ENCODE assay signal across 18 cellular contexts in the genomic region with DNA sequence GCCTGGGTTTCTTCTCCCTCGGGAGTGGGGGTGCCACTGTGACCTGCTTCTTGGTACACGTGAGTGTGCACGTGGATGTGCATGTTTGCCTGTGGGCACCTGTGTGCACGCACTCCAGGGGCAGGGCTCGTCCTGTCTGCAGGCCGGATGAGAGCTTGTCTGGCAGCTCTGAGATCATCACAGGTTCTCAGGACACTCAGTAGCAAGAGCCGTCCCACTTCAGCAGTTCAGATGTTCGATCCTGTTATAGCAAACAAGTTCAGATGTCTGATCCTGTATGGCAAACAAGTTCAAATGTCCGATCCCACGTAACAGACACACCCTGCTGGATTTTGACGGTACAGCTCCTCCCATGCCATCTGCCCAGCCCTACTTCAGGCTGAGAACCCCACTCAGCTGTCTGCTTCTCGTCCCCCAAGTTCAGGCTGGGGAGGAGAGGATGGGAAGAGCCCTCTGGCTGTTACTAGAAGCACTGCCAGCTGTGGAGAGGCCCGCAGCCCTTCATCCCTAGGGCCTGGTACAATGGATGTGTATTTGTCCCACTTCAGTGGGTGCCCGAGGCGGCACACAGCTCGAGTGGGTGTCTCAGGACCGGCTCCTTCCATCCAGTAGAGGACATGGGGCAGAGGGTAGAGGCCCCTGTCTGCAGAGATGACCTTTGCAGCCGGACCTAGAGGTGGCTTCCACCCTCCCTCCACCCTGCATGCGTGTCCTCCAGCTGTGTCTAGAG.
DNase-seq lines count a peak whose midpoint lies in the region; ATAC-seq and TF ChIP-seq lines count a peak whose summit lies in the region.
"Had no signal": no experiment of that assay in that cellular context is flagged by ENCODE, and none has a peak within 500 bp of the region (broad histone marks: within the 10 kb centered on the region; RNA-seq: fewer than 3 reads in every experiment).

No MANE protein-coding gene starts in this region.

- H3K27ac ChIP-seq in substantia nigra (ENCODE audit: low read depth, low read length, poor library complexity, severe bottlenecking): peak overlapping the region; percentile 92
- H3K27ac ChIP-seq: GM23248, left lung, testis had no signal

- TF ChIP-seq CTCF in NB4 (IDR thresholded peaks at IDR 0.05; ENCODE audit: low read depth, low read length): peak; percentile 7

- TF ChIP-seq POLR2A in NB4 (IDR thresholded peaks at IDR 0.05; ENCODE audit: extremely low read depth, insufficient read length): no peak

- no peak overlapping the region for H3K4me3 ChIP-seq in NB4 (ENCODE audit: low read depth, low read length)
- H3K4me3 ChIP-seq: GM23248, left lung, testis had no signal

- no peak for ATAC-seq in HG02938 (IDR thresholded peaks at IDR 0.05; ENCODE audit: unreplicated experiment)
- ATAC-seq: left lung had no signal

- DNase-seq in NB4 (ENCODE audit: low read depth): peak; percentile 46
- peak; percentile 11 for DNase-seq in NCI-H69 (lab: John Stamatoyannopoulos, UW)
- peak; percentile 79 for DNase-seq in globus pallidus (ENCODE audit: low spot score)
- peak in 35 of 49 donors; percentile 8 to 65 (median 34) for DNase-seq in substantia nigra (lab: John Stamatoyannopoulos, UW)
- DNase-seq in NCI-H1105 (lab: John Stamatoyannopoulos, UW): no peak
- DNase-seq in activated T-cell treated with anti-CD3 and anti-CD28 coated beads, Interleukin-2, amount 50 U/mL, for 1 hour: no peak
- DNase-seq: activated CD4-positive, alpha-beta T cell treated with anti-CD3 and anti-CD28 coated beads, Interleukin-2, amount 10 ng/mL, durations not matched to agents 7 days and 5 days; activated naive CD4-positive, alpha-beta T cell; aorta; BE2C; GM23248; KBM-7; NCI-H1417; NCI-H446 treated with DMSO at 0.1 percent for 48 hours; stimulated activated CD4-positive, alpha-beta T cell treated with anti-CD3 and anti-CD28 coated beads, Interleukin-4, amount 100 ng/mL, for 1 hour; testis had no signal

Comparison
In these comparisons a context has a peak if more than half of its experiments do, and no peak if none do; other contexts are left out.
1. DNase-seq: peak in NB4 (single experiment), NCI-H69 (single experiment), globus pallidus (single experiment) and substantia nigra (35 of 49); none in NCI-H1105 (single experiment) and activated T-cell treated with anti-CD3 and anti-CD28 coated beads, Interleukin-2, amount 50 U/mL, for 1 hour (single experiment).